20 cellular contexts compared by ENCODE assay signal in genomic region chr2:185806783-185807182, GRCh38.
A peak's percentile ranks its signal among the peaks of the same experiment; 100 is the strongest.
DNase-seq lines count a peak whose midpoint lies in the region; ATAC-seq, FAIRE-seq and TF ChIP-seq lines count a peak whose summit lies in the region.
"Had no signal": no experiment of that assay in that cellular context is flagged by ENCODE, and none has a peak within 500 bp of the region (broad histone marks: within the 10 kb centered on the region; RNA-seq: fewer than 3 reads in every experiment).

No MANE protein-coding gene starts in this region.

- H4K5ac ChIP-seq in IMR-90 (ENCODE audit: low read depth, low read length) (no peak overlapping the region), mesendoderm (ENCODE audit: low read length) (no peak overlapping the region)

- no peak for ATAC-seq in A549
- no peak for ATAC-seq in IMR-90 (ENCODE audit: low read depth)
- ATAC-seq in GM19324 (IDR thresholded peaks at IDR 0.05; ENCODE audit: low FRiP score, unreplicated experiment): no peak
- ATAC-seq: CD8-positive, alpha-beta T cell had no signal

- no peak overlapping the region for H3K4me2 ChIP-seq in A549
- no peak overlapping the region for H3K4me2 ChIP-seq in IMR-90 (ENCODE audit: low read depth, low read length)
- H3K4me2 ChIP-seq in mesendoderm (ENCODE audit: low read length): no peak overlapping the region
- H3K4me2 ChIP-seq: BLaER1 treated with 17β-estradiol and CSF1 and Interleukin-3, amounts not matched to agents 10 nM and 100 nM had no signal

- no peak overlapping the region for H3K23ac ChIP-seq in IMR-90 (ENCODE audit: low read depth, low read length)
- no peak overlapping the region for H3K23ac ChIP-seq in mesendoderm (ENCODE audit: low read length)

- H3K4ac ChIP-seq in IMR-90 (ENCODE audit: low read depth, low read length) (no peak overlapping the region), mesendoderm (ENCODE audit: low read depth, low read length) (no peak overlapping the region)

- H3K56ac ChIP-seq in IMR-90 (ENCODE audit: extremely low read depth, insufficient read depth, low read length) (no peak overlapping the region), mesendoderm (ENCODE audit: low read length) (no peak overlapping the region)

- no peak overlapping the region for H3K27ac ChIP-seq in A549
- H3K27ac ChIP-seq in IMR-90 (ENCODE audit: insufficient read depth, low read length): no peak overlapping the region
- H3K27ac ChIP-seq in mesendoderm (ENCODE audit: low read depth, low read length): no peak overlapping the region
- H3K27ac ChIP-seq: BLaER1 treated with 17β-estradiol and CSF1 and Interleukin-3, amounts not matched to agents 10 nM and 100 nM; C4-2B had no signal

- H4K8ac ChIP-seq in IMR-90 (ENCODE audit: low read depth in 2 of 2, low read length in 2 of 2) (no peak overlapping the region), mesendoderm (ENCODE audit: low read depth, low read length) (no peak overlapping the region)

- no peaks in the 10 kb centered on the region for H3K9me3 ChIP-seq in A549
- peaks cover 3% of the 10 kb centered on the region for H3K9me3 ChIP-seq in IMR-90 (ENCODE audit: control insufficient read depth, insufficient read depth, low read length)
- H3K9me3 ChIP-seq: Caco-2 had no signal

- DNase-seq in A549 (ENCODE audit: low read depth in 1 of 2, low spot score in 1 of 2) (no peak), IMR-90 (no peak), mesendoderm (peak; percentile 13)
- DNase-seq in stimulated activated naive CD4-positive, alpha-beta T cell treated with Interleukin-2 at 50 U/mL for 16 hours (lab: John Stamatoyannopoulos, UW): no peak
- DNase-seq: 8988T; AML-193; Caco-2; Calu3; CD4-positive, alpha-beta T cell; CD8-positive, alpha-beta T cell; DMS79 treated with DMSO at 0.1 percent for 48 hours; GF-D8 had no signal

- POLR2A ChIA-PET in A549 (lab: Yijun Ruan, JAX): no interaction called here
- POLR2A ChIA-PET in IMR-90 (lab: Charles Lee; ENCODE audit: unreplicated experiment): no interaction called here

- no peak overlapping the region for H2AK5ac ChIP-seq in IMR-90 (ENCODE audit: low read depth, low read length)
- H2AK5ac ChIP-seq in mesendoderm (ENCODE audit: low read length): no peak overlapping the region

- FAIRE-seq in A549 (lab: Jason Lieb, UNC): no peak
- FAIRE-seq: A204.1, D721Med, G401.6, GM12891, GM19239 had no signal

- H3K27me3 ChIP-seq in IMR-90 (ENCODE audit: control insufficient read depth, insufficient read depth, low read length) (no peaks in the 10 kb centered on the region), mesendoderm (ENCODE audit: insufficient read depth, low read length, poor library complexity) (no peaks in the 10 kb centered on the region)
- H3K27me3 ChIP-seq: BLaER1 treated with 17β-estradiol and CSF1 and Interleukin-3, amounts not matched to agents 10 nM and 100 nM had no signal

- H3K36me3 ChIP-seq in IMR-90 (ENCODE audit: control insufficient read depth, insufficient read depth, low read length) (no peaks in the 10 kb centered on the region), mesendoderm (ENCODE audit: control insufficient read depth, insufficient read depth, low read length) (no peaks in the 10 kb centered on the region)
- H3K36me3 ChIP-seq: BLaER1 treated with 17β-estradiol and CSF1 and Interleukin-3, amounts not matched to agents 10 nM and 100 nM had no signal

- CTCF ChIA-PET in A549 (lab: Yijun Ruan, JAX) (no interaction called here), IMR-90 (lab: Yijun Ruan, JAX) (no interaction called here)

- no peak overlapping the region for H2AFZ ChIP-seq in IMR-90 (replicated peaks; ENCODE audit: low read length, poor library complexity)

- H3K9ac ChIP-seq in IMR-90 (ENCODE audit: low read depth, low read length) (no peak overlapping the region), mesendoderm (ENCODE audit: low read length) (no peak overlapping the region)
- H3K9ac ChIP-seq: BLaER1 treated with 17β-estradiol and CSF1 and Interleukin-3, amounts not matched to agents 10 nM and 100 nM had no signal

- no peak for TF ChIP-seq CTCF in A549 (IDR thresholded peaks at IDR 0.05)
- no peak for TF ChIP-seq CTCF in IMR-90 (conservative IDR thresholded peaks at IDR 0.05; ENCODE audit: low read depth, low read length)

- H2BK120ac ChIP-seq in IMR-90 (ENCODE audit: low read depth, low read length) (no peak overlapping the region), mesendoderm (ENCODE audit: low read depth, low read length) (no peak overlapping the region)

- H3K4me3 ChIP-seq in A549 (no peak overlapping the region), IMR-90 (ENCODE audit: insufficient read depth, low read depth, low read length) (no peak overlapping the region), mesendoderm (ENCODE audit: low read length) (no peak overlapping the region)
- H3K4me3 ChIP-seq: BLaER1 treated with 17β-estradiol and CSF1 and Interleukin-3, amounts not matched to agents 10 nM and 100 nM had no signal

- H4K91ac ChIP-seq in IMR-90 (ENCODE audit: insufficient read depth, low read depth, low read length): no peak overlapping the region

- H3K4me1 ChIP-seq in A549: no peaks in the 10 kb centered on the region
- H3K4me1 ChIP-seq in IMR-90 (ENCODE audit: control insufficient read depth, insufficient read depth, low read length): no peaks in the 10 kb centered on the region
- no peaks in the 10 kb centered on the region for H3K4me1 ChIP-seq in mesendoderm (ENCODE audit: control insufficient read depth, low read depth, low read length)
- H3K4me1 ChIP-seq: BLaER1 treated with 17β-estradiol and CSF1 and Interleukin-3, amounts not matched to agents 10 nM and 100 nM; Caco-2 had no signal

- no peaks in the 10 kb centered on the region for H3K79me2 ChIP-seq in mesendoderm (ENCODE audit: control insufficient read depth, insufficient read depth, low read length)

- H2BK5ac ChIP-seq in IMR-90 (ENCODE audit: low read depth, low read length, poor library complexity, severe bottlenecking) (no peak overlapping the region), mesendoderm (ENCODE audit: low read length) (no peak overlapping the region)

- TF ChIP-seq POLR2A in A549 (IDR thresholded peaks at IDR 0.05; ENCODE audit: low read length) (no peak), IMR-90 (IDR thresholded peaks at IDR 0.05; ENCODE audit: low read depth, low read length) (no peak)

- intact Hi-C loops in IMR-90 (cut with micrococcal nuclease): no loop called here

- H3K14ac ChIP-seq in IMR-90 (replicated peaks; ENCODE audit: low read depth, low read length): no peak overlapping the region

- H3K79me1 ChIP-seq in IMR-90 (ENCODE audit: low read depth in 1 of 2, low read length in 2 of 2) (no peaks in the 10 kb centered on the region), mesendoderm (ENCODE audit: low read length) (no peaks in the 10 kb centered on the region)

- dilution Hi-C loops in IMR-90 (cut with HindIII; ENCODE audit: low sequenced_read_pairs, unreplicated experiment): no loop called here

- H2AK9ac ChIP-seq in IMR-90 (replicated peaks; ENCODE audit: low read depth, low read length, poor library complexity): no peak overlapping the region

- H3K18ac ChIP-seq in IMR-90 (ENCODE audit: low read depth, low read length): no peak overlapping the region
- H3K18ac ChIP-seq in mesendoderm (ENCODE audit: low read length): no peak overlapping the region

- BruUV-seq in IMR-90 (replicated peaks; lab: Mats Ljungman, UMichigan): no TSS peak

- TF ChIP-seq RAD21 in A549 (conservative IDR thresholded peaks at IDR 0.05 in 1 of 2, IDR thresholded peaks at IDR 0.05 in 1 of 2) (no peak), IMR-90 (IDR thresholded peaks at IDR 0.05; ENCODE audit: low read length) (no peak)

- TF ChIP-seq EP300 in A549 (IDR thresholded peaks at IDR 0.05): no peak

- in situ Hi-C loops in IMR-90 (cut with MboI; ENCODE audit: low sequenced_read_pairs): no loop called here

- H4K20me1 ChIP-seq in IMR-90 (ENCODE audit: insufficient read depth, low read length): no peaks in the 10 kb centered on the region
- H4K20me1 ChIP-seq: BLaER1 treated with 17β-estradiol and CSF1 and Interleukin-3, amounts not matched to agents 10 nM and 100 nM had no signal

- H3K9me1 ChIP-seq in IMR-90 (ENCODE audit: insufficient read depth, low read length): no peaks in the 10 kb centered on the region

- no peak overlapping the region for H2BK20ac ChIP-seq in IMR-90 (ENCODE audit: low read depth, low read length)

- H2BK15ac ChIP-seq in IMR-90 (ENCODE audit: low read depth, low read length): no peak overlapping the region
- H2BK15ac ChIP-seq in mesendoderm (replicated peaks; ENCODE audit: low read depth): no peak overlapping the region

TF ChIP-seq in A549, 52 proteins besides CTCF, POLR2A, EP300 and RAD21:
- no peak for TF ChIP-seq EHF (CRISPR knock-in tag; IDR thresholded peaks at IDR 0.05)
- peak; percentile 39 for TF ChIP-seq MAFK (IDR thresholded peaks at IDR 0.05; ENCODE audit: partially characterized antibody)

TF ChIP-seq in IMR-90, 13 proteins besides CTCF, POLR2A, EP300 and RAD21:
- TF ChIP-seq MAFK (IDR thresholded peaks at IDR 0.05; ENCODE audit: low read depth, low read length): 0 out of 2 replicates have a peak, but pooled peaks have one; percentile 20
- no peak for TF ChIP-seq SMC3 (IDR thresholded peaks at IDR 0.05; ENCODE audit: low read depth, low read length)
- TF ChIP-seq MAZ (IDR thresholded peaks at IDR 0.05; ENCODE audit: borderline replicate concordance, low read depth, low read length): no peak
